Comparison of ENCODE assay signal across 19 cellular contexts in genomic region chr21:44421901-44422840, GRCh38. TPM values are rescaled to one million over a fixed set of nuclear protein-coding genes. Genes with fewer than 3 reads are reported as not detected.
DNase-seq lines count a peak whose midpoint lies in the region; ATAC-seq and TF ChIP-seq lines count a peak whose summit lies in the region.
"Had no signal": no experiment of that assay in that cellular context is flagged by ENCODE, and none has a peak within 500 bp of the region (broad histone marks: within the 10 kb centered on the region; RNA-seq: fewer than 3 reads in every experiment).

No MANE protein-coding gene starts in this region.

- CTCF ChIA-PET in activated naive CD4-positive, alpha-beta T cell treated with anti-CD3 and anti-CD28 coated beads, Interleukin-2, amount 10 ng/mL, durations not matched to agents 7 days and 5 days (lab: Charles Lee) = no interaction called here
- CTCF ChIA-PET in activated naive CD4-positive, alpha-beta T cell treated with anti-CD3 and anti-CD28 coated beads for 36 hours (lab: Charles Lee) = interaction anchor here (0.9 kb wide), 1 partner anchor 22 kb away, joined by 3 read pairs; no protein-coding TSS in a partner anchor

- no peaks in the 10 kb centered on the region for H3K4me1 Mint-ChIP-seq in activated naive CD4-positive, alpha-beta T cell treated with anti-CD3 and anti-CD28 coated beads, Interleukin-2, amount 10 ng/mL, durations not matched to agents 7 days and 5 days
- H3K4me1 Mint-ChIP-seq in activated naive CD4-positive, alpha-beta T cell treated with anti-CD3 and anti-CD28 coated beads for 36 hours (ENCODE audit: low read depth) = no peaks in the 10 kb centered on the region

- H3K27me3 ChIP-seq in Peyer's patch = no peaks in the 10 kb centered on the region
- peaks cover 6% of the 10 kb centered on the region for H3K27me3 ChIP-seq in lower lobe of right lung (ENCODE audit: low read depth)
- H3K27me3 ChIP-seq in suprapubic skin = peaks cover 32% of the 10 kb centered on the region
- H3K27me3 ChIP-seq in esophagus squamous epithelium = peaks cover 0 to 34% (median 0%) of the 10 kb centered on the region in 4 donors

- TF ChIP-seq POLR2A in Peyer's patch (IDR thresholded peaks at IDR 0.05) = no peak
- TF ChIP-seq POLR2A in suprapubic skin (IDR thresholded peaks at IDR 0.05) = no peak
- no peak for TF ChIP-seq POLR2A in esophagus squamous epithelium (IDR thresholded peaks at IDR 0.05)

- TF ChIP-seq CTCF in Peyer's patch (IDR thresholded peaks at IDR 0.05) (no peak), lower lobe of right lung (IDR thresholded peaks at IDR 0.05) (no peak), suprapubic skin (IDR thresholded peaks at IDR 0.05) (no peak), esophagus squamous epithelium (IDR thresholded peaks at IDR 0.05) (no peak)

- H3K4me3 Mint-ChIP-seq in activated naive CD4-positive, alpha-beta T cell treated with anti-CD3 and anti-CD28 coated beads, Interleukin-2, amount 10 ng/mL, durations not matched to agents 7 days and 5 days = no peak overlapping the region
- no peak overlapping the region for H3K4me3 Mint-ChIP-seq in activated naive CD4-positive, alpha-beta T cell treated with anti-CD3 and anti-CD28 coated beads for 36 hours
- H3K4me3 Mint-ChIP-seq: activated T-helper 17 cell treated with anti-CD3 and anti-CD28 coated beads, Interleukin-2, amount 50 U/mL, for 72 hours; GM23338 had no signal

- no peak for ATAC-seq in lower lobe of right lung
- no peak for ATAC-seq in HG02973 (IDR thresholded peaks at IDR 0.05; ENCODE audit: unreplicated experiment)
- no peak for ATAC-seq in HG03039 (IDR thresholded peaks at IDR 0.05; ENCODE audit: unreplicated experiment)
- ATAC-seq: A549; activated T-helper 17 cell treated with anti-CD3 and anti-CD28 coated beads, Interleukin-2, amount 50 U/mL, for 72 hours; GM23338; left lobe of liver; Panc1 had no signal

- WGBS in suprapubic skin = 85% methylated on average over 23 of the region's 26 CpGs
- 71 to 77% methylated on average over 16 to 19 of the region's 26 CpGs for WGBS in esophagus squamous epithelium, 2 donors

- peaks cover 7% of the 10 kb centered on the region for H3K9me3 Mint-ChIP-seq in activated naive CD4-positive, alpha-beta T cell treated with anti-CD3 and anti-CD28 coated beads, Interleukin-2, amount 10 ng/mL, durations not matched to agents 7 days and 5 days
- H3K9me3 Mint-ChIP-seq in activated naive CD4-positive, alpha-beta T cell treated with anti-CD3 and anti-CD28 coated beads for 36 hours = no peaks in the 10 kb centered on the region

- peak; percentile 3 for DNase-seq in activated naive CD4-positive, alpha-beta T cell treated with anti-CD3 and anti-CD28 coated beads, Interleukin-2, amount 10 ng/mL, durations not matched to agents 7 days and 5 days
- DNase-seq in activated naive CD4-positive, alpha-beta T cell treated with anti-CD3 and anti-CD28 coated beads for 36 hours = no peak
- DNase-seq in Peyer's patch (peak in 2 of 3 donors; percentile 25 to 35), lower lobe of right lung (peak; percentile 14), suprapubic skin (ENCODE audit: low spot score in 2 of 2) (peak; percentile 28 to 52), esophagus squamous epithelium (lab: John Stamatoyannopoulos, UW) (no peak)
- DNase-seq: caudate nucleus; NCI-H1436; NCI-H526; nucleus accumbens; stimulated activated CD4-positive, alpha-beta T cell treated with anti-CD3 and anti-CD28 coated beads, Interleukin-2, amount 100 ng/mL, for 48 hours had no signal

- TF ChIP-seq EP300 in suprapubic skin (IDR thresholded peaks at IDR 0.05) = no peak

- H3K27ac ChIP-seq in Peyer's patch (no peak overlapping the region), lower lobe of right lung (no peak overlapping the region), suprapubic skin (no peak overlapping the region), esophagus squamous epithelium (no peak overlapping the region)
- H3K27ac ChIP-seq: A549, SK-N-MC had no signal

- H3K9me3 ChIP-seq in Peyer's patch = no peaks in the 10 kb centered on the region
- H3K9me3 ChIP-seq in lower lobe of right lung = no peaks in the 10 kb centered on the region
- H3K9me3 ChIP-seq in suprapubic skin = no peaks in the 10 kb centered on the region
- H3K9me3 ChIP-seq in esophagus squamous epithelium = peaks cover 0 to 7% (median 0%) of the 10 kb centered on the region in 3 donors
- H3K9me3 ChIP-seq: A549 had no signal

- H3K4me3 ChIP-seq in Peyer's patch (no peak overlapping the region), lower lobe of right lung (no peak overlapping the region), suprapubic skin (no peak overlapping the region), esophagus squamous epithelium (no peak overlapping the region)
- H3K4me3 ChIP-seq: A549, GM23338, SK-N-MC had no signal

- H3K27ac Mint-ChIP-seq in activated naive CD4-positive, alpha-beta T cell treated with anti-CD3 and anti-CD28 coated beads, Interleukin-2, amount 10 ng/mL, durations not matched to agents 7 days and 5 days = no peak overlapping the region
- no peak overlapping the region for H3K27ac Mint-ChIP-seq in activated naive CD4-positive, alpha-beta T cell treated with anti-CD3 and anti-CD28 coated beads for 36 hours
- H3K27ac Mint-ChIP-seq: activated T-helper 17 cell treated with anti-CD3 and anti-CD28 coated beads, Interleukin-2, amount 50 U/mL, for 72 hours; GM23338 had no signal

- no peaks in the 10 kb centered on the region for H3K27me3 Mint-ChIP-seq in activated naive CD4-positive, alpha-beta T cell treated with anti-CD3 and anti-CD28 coated beads, Interleukin-2, amount 10 ng/mL, durations not matched to agents 7 days and 5 days
- no peaks in the 10 kb centered on the region for H3K27me3 Mint-ChIP-seq in activated naive CD4-positive, alpha-beta T cell treated with anti-CD3 and anti-CD28 coated beads for 36 hours (ENCODE audit: low read depth)
- H3K27me3 Mint-ChIP-seq: activated T-helper 17 cell treated with anti-CD3 and anti-CD28 coated beads, Interleukin-2, amount 50 U/mL, for 72 hours had no signal

- H3K36me3 Mint-ChIP-seq in activated naive CD4-positive, alpha-beta T cell treated with anti-CD3 and anti-CD28 coated beads, Interleukin-2, amount 10 ng/mL, durations not matched to agents 7 days and 5 days = peaks cover 31% of the 10 kb centered on the region
- H3K36me3 Mint-ChIP-seq in activated naive CD4-positive, alpha-beta T cell treated with anti-CD3 and anti-CD28 coated beads for 36 hours (ENCODE audit: low read depth) = no peaks in the 10 kb centered on the region

- H3K4me1 ChIP-seq in Peyer's patch = no peaks in the 10 kb centered on the region
- no peaks in the 10 kb centered on the region for H3K4me1 ChIP-seq in lower lobe of right lung
- H3K4me1 ChIP-seq in suprapubic skin = no peaks in the 10 kb centered on the region
- no peaks in the 10 kb centered on the region for H3K4me1 ChIP-seq in esophagus squamous epithelium
- H3K4me1 ChIP-seq: A549 had no signal

- no peaks in the 10 kb centered on the region for H3K36me3 ChIP-seq in Peyer's patch
- no peaks in the 10 kb centered on the region for H3K36me3 ChIP-seq in lower lobe of right lung
- H3K36me3 ChIP-seq in suprapubic skin = no peaks in the 10 kb centered on the region
- no peaks in the 10 kb centered on the region for H3K36me3 ChIP-seq in esophagus squamous epithelium

- intact Hi-C loops in activated naive CD4-positive, alpha-beta T cell treated with anti-CD3 and anti-CD28 coated beads for 36 hours (cut with micrococcal nuclease) = no loop called here
- intact Hi-C loops in lower lobe of right lung (cut with DNase I) = no loop called here
- intact Hi-C loops in esophagus squamous epithelium (cut with DNase I) = no loop called here

RNA-seq across cellular contexts. Expression of gene LRRC3, which starts 33.1 kb away (rescaled TPM):
- 1 to 10 TPM; 2.5 to 2.8 TPM for total RNA-seq in activated naive CD4-positive, alpha-beta T cell treated with anti-CD3 and anti-CD28 coated beads for 36 hours
- total RNA-seq in Peyer's patch (1 to 10 TPM; 1.7 to 6.6 (median 2.2) TPM), lower lobe of right lung (4.0 TPM), suprapubic skin (1 to 10 TPM; 3.9 to 6.2 (median 4.7) TPM), esophagus squamous epithelium (1 to 10 TPM in 2 of 4 donors, under 1 TPM in 2; 0.57 to 2.9 (median 1.1) TPM)

Comparison
In these comparisons a context has a peak if more than half of its experiments do, and no peak if none do; other contexts are left out.
1. DNase-seq: peak in activated naive CD4-positive, alpha-beta T cell treated with anti-CD3 and anti-CD28 coated beads, Interleukin-2, amount 10 ng/mL, durations not matched to agents 7 days and 5 days (single experiment), Peyer's patch (2 of 3), lower lobe of right lung (single experiment) and suprapubic skin (2 of 2); none in activated naive CD4-positive, alpha-beta T cell treated with anti-CD3 and anti-CD28 coated beads for 36 hours (single experiment) and esophagus squamous epithelium (single experiment).